ENCODE assay signal across 8 cellular contexts in genomic region chr1:182839209-182840065, GRCh38. TPM values are rescaled to one million over a fixed set of nuclear protein-coding genes. Genes with fewer than 3 reads are reported as not detected.
A peak's percentile ranks its signal among the peaks of the same experiment; 100 is the strongest.
DNase-seq lines count a peak whose midpoint lies in the region; ATAC-seq and TF ChIP-seq lines count a peak whose summit lies in the region.

DHX9 (plus strand) TSS chr1:182839347; CDS start chr1:182842567, 3,220 bp downstream.

- intact Hi-C loops in activated naive CD4-positive, alpha-beta T cell treated with anti-CD3 and anti-CD28 coated beads for 36 hours (cut with micrococcal nuclease): loop anchor here (1.0 to 5.0 kb wide), 13 partner anchors 22 to 1198 kb away; partner anchors contain the start of genes ARPC5, COLGALT2, GLUL and NPL

- ATAC-seq in gastroesophageal sphincter: peak; percentile 94

- peak within 1 kb of the TSS; percentile 95 for H3K27ac Mint-ChIP-seq in activated naive CD4-positive, alpha-beta T cell treated with anti-CD3 and anti-CD28 coated beads for 36 hours

- in situ Hi-C loops in SK-MEL-5 (cut with HindIII; ENCODE audit: low pct_unique_long_range_greater_than_20kb, low sequenced_read_pairs): no loop called here

- DNase-seq in GM04504 (ENCODE audit: low read depth) (peak; percentile 72), HFF-Myc (ENCODE audit: extremely low read depth, low read depth) (peak; percentile 74), MV-4-11 (lab: John Stamatoyannopoulos, UW) (peak; percentile 85), SK-MEL-5 (ENCODE audit: low read depth, low spot score) (peak; percentile 86), non-pigmented ciliary epithelial cell (ENCODE audit: low read depth) (peak; percentile 34), superior temporal gyrus (ENCODE audit: extremely low spot score) (peak; percentile 91)
- peak; percentile 94 for DNase-seq in activated naive CD4-positive, alpha-beta T cell treated with anti-CD3 and anti-CD28 coated beads for 36 hours

- H3K36me3 Mint-ChIP-seq in activated naive CD4-positive, alpha-beta T cell treated with anti-CD3 and anti-CD28 coated beads for 36 hours (ENCODE audit: low read depth): peaks cover 44% of the 10 kb centered on the region

- H3K4me3 ChIP-seq in HFF-Myc (replicated peaks; ENCODE audit: low read depth, low read length): peak within 1 kb of the TSS; percentile 98
- peak within 1 kb of the TSS; percentile 68 to 81 for H3K4me3 ChIP-seq in gastroesophageal sphincter

- peak within 1 kb of the TSS; percentile 90 for H3K4me3 Mint-ChIP-seq in activated naive CD4-positive, alpha-beta T cell treated with anti-CD3 and anti-CD28 coated beads for 36 hours

- CTCF ChIA-PET in activated naive CD4-positive, alpha-beta T cell treated with anti-CD3 and anti-CD28 coated beads for 36 hours (lab: Charles Lee): interaction anchor here (0.6 kb wide), 2 partner anchors 24 to 44 kb away, joined by 3 read pairs; no protein-coding TSS in a partner anchor

- WGBS in gastroesophageal sphincter (ENCODE audit: low coverage in 1 of 2), 2 donors: 0% methylated on average over 10 of the region's 92 CpGs; no CpG with 5 or more reads in 1 of the 2 donors

- H3K36me3 ChIP-seq in gastroesophageal sphincter: peaks cover 0 to 11% of the 10 kb centered on the region in 2 donors

- peak within 1 kb of the TSS; percentile 45 to 98 (median 94) for H3K27ac ChIP-seq in gastroesophageal sphincter

- H3K27me3 Mint-ChIP-seq in activated naive CD4-positive, alpha-beta T cell treated with anti-CD3 and anti-CD28 coated beads for 36 hours (ENCODE audit: low read depth): no peaks in the 10 kb centered on the region

- no peak for TF ChIP-seq EP300 in gastroesophageal sphincter (IDR thresholded peaks at IDR 0.05)

- H3K4me1 ChIP-seq in gastroesophageal sphincter: peaks cover 4 to 49% (median 7%) of the 10 kb centered on the region in 3 donors

- H3K27me3 ChIP-seq in gastroesophageal sphincter: no peaks in the 10 kb centered on the region

- peaks cover 44% of the 10 kb centered on the region for H3K4me1 Mint-ChIP-seq in activated naive CD4-positive, alpha-beta T cell treated with anti-CD3 and anti-CD28 coated beads for 36 hours (ENCODE audit: low read depth)

- TF ChIP-seq CTCF in HFF-Myc (IDR thresholded peaks at IDR 0.05; ENCODE audit: low read depth, low read length, missing control alignments) (no peak), gastroesophageal sphincter (IDR thresholded peaks at IDR 0.05) (peak in 2 of 4 experiments; percentile 31 to 41)

- H3K9me3 ChIP-seq in gastroesophageal sphincter: no peaks in the 10 kb centered on the region

- peak; percentile 82 to 89 for TF ChIP-seq POLR2A in gastroesophageal sphincter (IDR thresholded peaks at IDR 0.05)

- H3K9me3 Mint-ChIP-seq in activated naive CD4-positive, alpha-beta T cell treated with anti-CD3 and anti-CD28 coated beads for 36 hours: no peaks in the 10 kb centered on the region

RNA-seq across cellular contexts. Expression of gene DHX9, which starts in this region (rescaled TPM):
- total RNA-seq in SK-MEL-5 (2014; rRNA removed; shearing (Covaris generic)): 132 and 145 TPM in 2 replicates
- polyA plus RNA-seq in SK-MEL-5 (2015; cell fraction: cytosol; rRNA removed): 155 and 164 TPM in 2 replicates
- polyA plus RNA-seq in SK-MEL-5 (2015; cell fraction: nucleus; rRNA removed): 179 and 270 TPM in 2 replicates
- 100 to 1,000 TPM; 194 TPM for total RNA-seq in activated naive CD4-positive, alpha-beta T cell treated with anti-CD3 and anti-CD28 coated beads for 36 hours
- total RNA-seq in gastroesophageal sphincter: 100 to 1,000 TPM in 1 of 4 donors, 10 to 100 TPM in 3; 79.5 to 104 (median 91.8) TPM

Comparison
In these comparisons a context has a peak if more than half of its experiments do, and no peak if none do; other contexts are left out.
1. Peak in every context shown above with its lines: DNase-seq, ATAC-seq, H3K4me3 ChIP-seq and H3K27ac ChIP-seq.
2. DNase-seq: peak in every context shown above with its lines; median percentile 94 in activated naive CD4-positive, alpha-beta T cell treated with anti-CD3 and anti-CD28 coated beads for 36 hours; 91 in superior temporal gyrus; 86 in SK-MEL-5; 85 in MV-4-11; 74 in HFF-Myc; 72 in GM04504; 34 in non-pigmented ciliary epithelial cell.